In the genomic region with DNA sequence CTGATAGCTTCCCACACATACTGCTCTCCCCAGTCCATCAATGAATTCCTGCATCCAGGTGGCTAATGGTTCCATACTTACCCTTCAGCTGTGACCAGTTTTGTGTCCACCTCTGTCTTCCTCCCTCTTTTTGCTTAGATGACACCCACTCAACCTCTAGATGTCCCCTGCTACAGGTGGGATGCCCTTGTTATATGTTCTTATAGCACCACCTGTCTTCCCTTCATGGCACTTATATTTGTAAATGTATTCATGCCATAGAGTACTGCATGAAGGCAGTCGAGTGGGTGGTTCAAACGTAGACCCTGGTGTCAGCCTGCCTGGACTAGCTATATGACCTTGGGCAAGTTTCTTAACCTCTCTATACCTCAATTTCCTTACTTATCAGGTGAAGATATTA, we compare ENCODE assay signal across 10 cellular contexts. TPM values are rescaled to one million over a fixed set of nuclear protein-coding genes. Genes with fewer than 3 reads are reported as not detected.
DNase-seq lines count a peak whose midpoint lies in the region; ATAC-seq and TF ChIP-seq lines count a peak whose summit lies in the region.
"Had no signal": no experiment of that assay in that cellular context is flagged by ENCODE, and none has a peak within 500 bp of the region (broad histone marks: within the 10 kb centered on the region; RNA-seq: fewer than 3 reads in every experiment).

No MANE protein-coding gene starts in this region.

- CTCF ChIA-PET in AG04450 (lab: Charles Lee) = interaction anchor here (1.6 kb wide), 1 partner anchor 120 kb away, joined by 5 read pairs; no protein-coding TSS in a partner anchor

- TF ChIP-seq CTCF in AG04450 (IDR thresholded peaks at IDR 0.05; ENCODE audit: low read depth, low read length) (peak; percentile 31), gastrocnemius medialis (IDR thresholded peaks at IDR 0.05 in 4 of 5, conservative IDR thresholded peaks at IDR 0.05 in 1 of 5) (peak; percentile 22 to 57 (median 48))

- peak; percentile 88 for ATAC-seq in GM19351 (IDR thresholded peaks at IDR 0.05; ENCODE audit: unreplicated experiment)
- peak; percentile 58 for ATAC-seq in HG03457 (IDR thresholded peaks at IDR 0.05; ENCODE audit: unreplicated experiment)
- peak in 1 of 2 donors; percentile 51 for ATAC-seq in gastrocnemius medialis

- H3K27me3 ChIP-seq in AG04450 (ENCODE audit: control insufficient read depth, insufficient read depth, low read length) = peaks cover 7% of the 10 kb centered on the region
- H3K27me3 ChIP-seq in gastrocnemius medialis = no peaks in the 10 kb centered on the region

- POLR2A ChIA-PET in AG04450 (lab: Yijun Ruan, JAX) = no interaction called here

- peaks cover 6% of the 10 kb centered on the region in 2 donors for H3K4me1 ChIP-seq in gastrocnemius medialis

- intact Hi-C loops in gastrocnemius medialis (cut with DNase I; ENCODE audit: low total_unique reads) = loop anchor here (2.0 kb wide), 1 partner anchor 121 kb away; no protein-coding TSS in a partner anchor

- no peaks in the 10 kb centered on the region for H3K36me3 ChIP-seq in gastrocnemius medialis

- in situ Hi-C loops in T47D (cut with HindIII; ENCODE audit: low pct_unique_long_range_greater_than_20kb, low sequenced_read_pairs) = no loop called here
- in situ Hi-C loops in gastrocnemius medialis (cut with MboI; ENCODE audit: low sequenced_read_pairs in 4 of 4) = loop anchor here in 1 of 4 donors (10.0 kb wide), 2 partner anchors 49 to 121 kb away; no protein-coding TSS in a partner anchor

- DNase-seq in AG04450 (ENCODE audit: low read depth, low spot score) (no peak), T47D (ENCODE audit: low read depth in 1 of 2, low spot score in 1 of 2) (peak; percentile 9 to 29), gastrocnemius medialis (no peak), SIG-M5 treated with dmso at 0.1 percent for 504 hours (lab: John Stamatoyannopoulos, UW; ENCODE audit: unreplicated experiment) (no peak), NCI-H774 (lab: John Stamatoyannopoulos, UW) (no peak), NK-92 (lab: John Stamatoyannopoulos, UW; ENCODE audit: unreplicated experiment) (no peak)
- DNase-seq: activated T-cell treated with anti-CD3 and anti-CD28 coated beads, Interleukin-2, amount 50 U/mL, for 4 hours had no signal

- H3K9me3 ChIP-seq in AG04450 (ENCODE audit: control insufficient read depth, insufficient read depth, low read length) = no peaks in the 10 kb centered on the region; the same call in 1 of the 2 replicates
- H3K9me3 ChIP-seq in gastrocnemius medialis = no peaks in the 10 kb centered on the region

- no peak overlapping the region for H3K4me3 ChIP-seq in AG04450 (ENCODE audit: low read depth, low read length)
- H3K4me3 ChIP-seq in gastrocnemius medialis = no peak overlapping the region
- H3K4me3 ChIP-seq: skin epidermis had no signal

- TF ChIP-seq POLR2A in gastrocnemius medialis (IDR thresholded peaks at IDR 0.05) = no peak

- H3K27ac ChIP-seq in AG04450 (ENCODE audit: low read depth, low read length) (no peak overlapping the region), gastrocnemius medialis (no peak overlapping the region)
- H3K27ac ChIP-seq: skin epidermis had no signal

RNA-seq across cellular contexts. Expression of a gene that starts 6.5 kb away (rescaled TPM):
- 66.6 and 69.1 TPM in 2 replicates for polyA plus RNA-seq in AG04450 (2011; rRNA removed)
- 83.6 and 83.8 TPM in 2 replicates for polyA minus RNA-seq in AG04450 (2011; rRNA and poly(A)+ RNA removed)
- total RNA-seq in gastrocnemius medialis = 10 to 100 TPM in 3 of 4 donors, 1 to 10 TPM in 1; 8.9 to 13.2 (median 11.8) TPM

Comparison
In these comparisons a context has a peak if more than half of its experiments do, and no peak if none do; other contexts are left out.
1. DNase-seq: peak in T47D (2 of 2); none in AG04450 (single experiment), gastrocnemius medialis (0 of 2), SIG-M5 treated with dmso at 0.1 percent for 504 hours (single experiment), NCI-H774 (single experiment) and NK-92 (single experiment).